27 cellular contexts compared by ENCODE assay signal in genomic region chr2:59353301-59353921, GRCh38.
"Had no signal": no experiment of that assay in that cellular context is flagged by ENCODE, and none has a peak within 500 bp of the region (broad histone marks: within the 10 kb centered on the region; RNA-seq: fewer than 3 reads in every experiment).

No MANE protein-coding gene starts in this region.

- H3K4me1 ChIP-seq: ascending aorta, body of pancreas had no signal

- H3K36me3 ChIP-seq: ascending aorta, cardiac muscle cell, MG63 had no signal

- H3K9ac ChIP-seq: KMS-11 had no signal

- H3K27ac ChIP-seq: ascending aorta, body of pancreas, cardiac muscle cell, KMS-11 had no signal

- DNase-seq: activated B cell treated with CpG ODN at 0.5 μM for 24 hours; activated CD4-positive, alpha-beta memory T cell treated with anti-CD3 and anti-CD28 coated beads for 36 hours; activated CD4-positive, alpha-beta T cell treated with anti-CD3 and anti-CD28 coated beads for 1 hour; activated CD4-positive, alpha-beta T cell treated with anti-CD3 and anti-CD28 coated beads, Interleukin-2, amount 10 ng/mL, durations not matched to agents 24 days and 14 days; activated CD8-positive, alpha-beta memory T cell treated with anti-CD3 and anti-CD28 coated beads for 24 hours; activated effector memory CD4-positive, alpha-beta T cell treated with anti-CD3 and anti-CD28 coated beads, Interleukin-2, amount 50 U/mL, for 16 hours; activated naive CD4-positive, alpha-beta T cell treated with Interleukin-2 at 50 U/mL for 16 hours; activated naive CD8-positive, alpha-beta T cell treated with anti-CD3 and anti-CD28 coated beads, Interleukin-2, amount 50 U/mL, for 24 hours; activated T-cell treated with anti-CD3 and anti-CD28 coated beads, Interleukin-2, amount 50 U/mL, for 4 hours; amniotic stem cell; body of pancreas; MG63; MV-4-11; NCI-H1105; NCI-H1436; NCI-H1694 treated with DMSO at 0.1 percent for 48 hours; NCI-H2081 treated with DMSO at 0.1 percent for 48 hours; NCI-H446 treated with DMSO at 0.1 percent for 48 hours; NCI-H524 treated with DMSO at 0.1 percent for 48 hours; NCI-H774; SIG-M5; T-helper 17 cell; T-helper 9 cell had no signal

- H3K4me3 ChIP-seq: ascending aorta, body of pancreas, cardiac muscle cell, MG63 had no signal

- H3K4me2 ChIP-seq: KMS-11 had no signal

- H3K9me3 ChIP-seq: ascending aorta, body of pancreas, MG63 had no signal

- H3K27me3 ChIP-seq: ascending aorta, body of pancreas, cardiac muscle cell, MG63 had no signal

- ATAC-seq: activated naive CD4-positive, alpha-beta T cell treated with anti-CD3 and anti-CD28 coated beads, Interleukin-2, amount 50 U/mL, for 72 hours; activated naive CD8-positive, alpha-beta T cell treated with anti-CD3 and anti-CD28 coated beads, Interleukin-2, amount 50 U/mL, for 24 hours; activated T-cell treated with anti-CD3 and anti-CD28 coated beads, Interleukin-2, amount 50 U/mL, for 4 hours; body of pancreas; T-helper 17 cell had no signal
